In the genomic region with DNA sequence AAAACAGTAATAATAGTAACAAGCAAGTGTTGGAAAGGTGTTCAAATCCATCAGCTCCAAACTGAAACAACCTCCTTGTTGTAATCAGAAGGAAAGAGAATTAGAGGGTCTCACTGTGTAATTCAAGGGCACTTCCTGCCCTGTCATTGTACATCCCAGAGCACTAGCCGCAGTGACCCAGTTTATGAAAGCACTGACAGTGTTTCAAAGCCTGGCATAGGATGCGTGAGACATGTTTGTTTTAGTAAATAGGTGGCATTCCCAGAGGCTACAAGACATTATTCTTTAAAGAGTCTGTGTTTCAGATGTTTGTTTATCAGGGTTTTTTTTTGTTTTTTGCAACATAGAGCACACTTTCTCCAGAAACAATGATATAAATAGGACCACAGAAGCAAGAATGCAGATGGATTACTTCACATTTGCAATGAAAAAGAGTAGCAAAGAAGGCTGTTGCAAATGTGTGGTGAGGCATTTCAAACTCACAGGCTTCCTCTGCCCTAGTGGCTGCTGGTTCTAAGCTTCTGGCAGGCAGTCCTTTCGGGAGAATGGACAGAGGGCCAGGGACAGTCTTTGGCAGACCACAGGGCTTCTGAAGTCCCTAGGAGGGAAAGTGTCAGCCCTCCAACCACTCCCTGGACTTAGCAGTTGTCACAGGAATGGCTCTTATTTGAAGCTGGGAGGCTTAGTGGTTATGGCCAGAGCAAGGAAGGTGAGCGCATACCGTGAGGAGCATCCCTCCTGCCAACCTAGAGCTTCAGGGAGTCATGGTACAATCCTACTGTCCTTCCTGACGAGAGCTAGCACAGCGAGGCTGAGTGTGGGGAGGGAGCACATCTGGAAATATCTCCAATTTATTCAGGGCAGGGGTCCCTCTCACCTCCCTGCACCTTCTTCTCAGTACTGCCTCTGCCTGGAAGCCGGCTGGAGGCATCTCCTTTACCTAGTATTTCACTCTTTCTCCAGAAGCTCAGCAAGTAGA, we compare ENCODE assay signal across 7 cellular contexts.
A peak's percentile ranks its signal among the peaks of the same experiment; 100 is the strongest.
DNase-seq lines count a peak whose midpoint lies in the region; ATAC-seq lines count a peak whose summit lies in the region.

No MANE protein-coding gene starts in this region.

- peaks cover 31% of the 10 kb centered on the region for H3K4me1 ChIP-seq in adipocyte (ENCODE audit: control insufficient read depth, insufficient read depth, low read length)

- H3K36me3 ChIP-seq in adipocyte (ENCODE audit: control insufficient read depth, insufficient read depth, low read length, severe bottlenecking) = no peaks in the 10 kb centered on the region

- peak overlapping the region; percentile 52 for H3K4me3 ChIP-seq in adipocyte (ENCODE audit: low read length)

- peak overlapping the region; percentile 48 for H3K9ac ChIP-seq in adipocyte (ENCODE audit: low read length)

- no peaks in the 10 kb centered on the region for H3K27me3 ChIP-seq in adipocyte (replicated peaks; ENCODE audit: control insufficient read depth, insufficient read depth, low read length)

- H3K9me3 ChIP-seq in adipocyte (ENCODE audit: control insufficient read depth, low read length) = no peaks in the 10 kb centered on the region

- DNase-seq in adipocyte (ENCODE audit: low read depth) (peak; percentile 34), pons (ENCODE audit: low spot score) (peak; percentile 58), kidney tubule cell (ENCODE audit: low spot score) (no peak), foreskin melanocyte (no peak)
- no peak for DNase-seq in activated CD4-positive, CD25-positive, alpha-beta regulatory T cell (lab: John Stamatoyannopoulos, UW)

- ATAC-seq in GM18909 (IDR thresholded peaks at IDR 0.05; ENCODE audit: poor library complexity, unreplicated experiment) = peak; percentile 19
- ATAC-seq in HG02938 (IDR thresholded peaks at IDR 0.05; ENCODE audit: unreplicated experiment) = peak; percentile 16

Comparison
In these comparisons a context has a peak if more than half of its experiments do, and no peak if none do; other contexts are left out.
1. DNase-seq: peak in adipocyte (single experiment) and pons (single experiment); none in activated CD4-positive, CD25-positive, alpha-beta regulatory T cell (0 of 4), kidney tubule cell (single experiment) and foreskin melanocyte (single experiment).